Comparison of ENCODE assay signal across 21 cellular contexts in genomic region chr13:30077338-30077737, GRCh38.
DNase-seq lines count a peak whose midpoint lies in the region; ATAC-seq and TF ChIP-seq lines count a peak whose summit lies in the region.
"Had no signal": no experiment of that assay in that cellular context is flagged by ENCODE, and none has a peak within 500 bp of the region (broad histone marks: within the 10 kb centered on the region; RNA-seq: fewer than 3 reads in every experiment).

No MANE protein-coding gene starts in this region.

- intact Hi-C loops in A673 (cut with micrococcal nuclease; ENCODE audit: unreplicated experiment) (no loop called here), posterior cingulate gyrus (cut with DNase I) (no loop called here)

- H3K4ac ChIP-seq in mesendoderm (ENCODE audit: low read depth, low read length), result no peak overlapping the region
- H3K4ac ChIP-seq in neuronal stem cell (ENCODE audit: low read length), result no peak overlapping the region

- H3K23ac ChIP-seq in mesendoderm (ENCODE audit: low read length), result no peak overlapping the region
- no peak overlapping the region for H3K23ac ChIP-seq in neuronal stem cell (ENCODE audit: low read depth, low read length, poor library complexity)

- H3K27ac Mint-ChIP-seq in progenitor cell of endocrine pancreas, result no peak overlapping the region
- H3K27ac Mint-ChIP-seq: CD14-positive monocyte; CD4-positive, alpha-beta T cell; CD8-positive, alpha-beta memory T cell; GM23338; HFFc6 had no signal

- no peak overlapping the region for H3K56ac ChIP-seq in mesendoderm (ENCODE audit: low read length)

- peak overlapping the region; percentile 1 for H2AFZ ChIP-seq in neuronal stem cell (ENCODE audit: low read length)
- H2AFZ ChIP-seq: GM23338 had no signal

- peaks cover 10% of the 10 kb centered on the region for H3K9me3 Mint-ChIP-seq in progenitor cell of endocrine pancreas (ENCODE audit: low read depth)
- H3K9me3 Mint-ChIP-seq: CD4-positive, alpha-beta T cell had no signal

- H3K27me3 ChIP-seq in A673 (replicated peaks; ENCODE audit: insufficient read depth, low read depth, low read length, poor library complexity) (no peaks in the 10 kb centered on the region), mesendoderm (ENCODE audit: insufficient read depth, low read length, poor library complexity) (no peaks in the 10 kb centered on the region), neuronal stem cell (ENCODE audit: control insufficient read depth in 3 of 3, insufficient read depth in 3 of 3, low read depth in 1 of 3, low read length in 3 of 3) (no peaks in the 10 kb centered on the region), BE2C (no peaks in the 10 kb centered on the region)

- no TSS peak for BruUV-seq in A673 (replicated peaks; lab: Mats Ljungman, UMichigan)

- WGBS in mesendoderm (ENCODE audit: extremely low coverage, insufficient coverage, low lambda C conversion rate), result no CpG with 5 or more reads among the region's 3 CpGs
- WGBS in neuronal stem cell (ENCODE audit: extremely low coverage in 2 of 2, insufficient read length in 2 of 2, insufficient replicate concordance in 1 of 2), 2 donors, result no CpG with 5 or more reads among the region's 3 CpGs

- H3K4me1 ChIP-seq in A673 (ENCODE audit: insufficient read depth, low read length, poor library complexity, severe bottlenecking), result no peaks in the 10 kb centered on the region
- no peaks in the 10 kb centered on the region for H3K4me1 ChIP-seq in HEK293 (ENCODE audit: control insufficient read depth, insufficient read depth, low read length)
- peaks cover 4% of the 10 kb centered on the region for H3K4me1 ChIP-seq in mesendoderm (ENCODE audit: control insufficient read depth, low read depth, low read length)
- peaks cover 0 to 7% of the 10 kb centered on the region in 2 donors for H3K4me1 ChIP-seq in neuronal stem cell (ENCODE audit: control insufficient read depth in 2 of 2, insufficient read depth in 1 of 2, low read depth in 1 of 2, low read length in 2 of 2)
- H3K4me1 ChIP-seq in BE2C, result no peaks in the 10 kb centered on the region

- no peak for ATAC-seq in HG03571 (IDR thresholded peaks at IDR 0.05; ENCODE audit: unreplicated experiment)
- ATAC-seq: GM23338, HCT116 had no signal

- H3K9me3 ChIP-seq in A673 (ENCODE audit: low read depth, low read length, poor library complexity, severe bottlenecking) (no peaks in the 10 kb centered on the region), HEK293 (ENCODE audit: control insufficient read depth, insufficient read depth, low read depth, low read length) (no peaks in the 10 kb centered on the region), neuronal stem cell (replicated peaks in 1 of 2; ENCODE audit: control insufficient read depth in 2 of 2, insufficient read depth in 1 of 2, low read depth in 1 of 2, low read length in 2 of 2) (peaks cover 0 to 2% of the 10 kb centered on the region in 2 donors), BE2C (no peaks in the 10 kb centered on the region; the same call in 1 of the 2 replicates)

- H3K4me2 ChIP-seq in mesendoderm (ENCODE audit: low read length) (no peak overlapping the region), neuronal stem cell (ENCODE audit: insufficient read depth, low read length, poor library complexity, severe bottlenecking) (no peak overlapping the region)
- H3K4me2 ChIP-seq: GM23338 had no signal

- H3K79me1 ChIP-seq in mesendoderm (ENCODE audit: low read length) (no peaks in the 10 kb centered on the region), neuronal stem cell (ENCODE audit: low read depth, low read length) (no peaks in the 10 kb centered on the region)

- H4K8ac ChIP-seq in mesendoderm (ENCODE audit: low read depth, low read length), result no peak overlapping the region
- H4K8ac ChIP-seq in neuronal stem cell (ENCODE audit: low read depth, low read length), result no peak overlapping the region

- H3K27ac ChIP-seq in A673 (ENCODE audit: low read depth, low read length, poor library complexity, severe bottlenecking) (no peak overlapping the region), HEK293 (ENCODE audit: extremely low read depth, low read depth, low read length) (no peak overlapping the region), mesendoderm (ENCODE audit: low read depth, low read length) (peak overlapping the region; percentile 58), neuronal stem cell (replicated peaks; ENCODE audit: low read length) (no peak overlapping the region)
- H3K27ac ChIP-seq: 22Rv1 had no signal

- H3K14ac ChIP-seq in neuronal stem cell (ENCODE audit: low read length), result no peak overlapping the region

- no peak overlapping the region for H3K9ac ChIP-seq in mesendoderm (ENCODE audit: low read length)
- no peak overlapping the region for H3K9ac ChIP-seq in neuronal stem cell (ENCODE audit: low read depth, low read length, poor library complexity)

- no peaks in the 10 kb centered on the region for H3K79me2 ChIP-seq in mesendoderm (ENCODE audit: control insufficient read depth, insufficient read depth, low read length)

- no peak overlapping the region for H3K4me3 ChIP-seq in A673 (ENCODE audit: low read depth, low read length, poor library complexity, severe bottlenecking)
- H3K4me3 ChIP-seq in HEK293 (ENCODE audit: low read depth, low read length), result no peak overlapping the region
- no peak overlapping the region for H3K4me3 ChIP-seq in mesendoderm (ENCODE audit: low read length)
- no peak overlapping the region for H3K4me3 ChIP-seq in neuronal stem cell (ENCODE audit: low read length in 2 of 2)
- H3K4me3 ChIP-seq in BE2C (ENCODE audit: low read depth, low read length), result no peak overlapping the region
- H3K4me3 ChIP-seq: GM12878, GM23338 had no signal

- CTCF ChIA-PET in A673 (lab: Charles Lee) (no interaction called here), HEK293 (lab: Yijun Ruan, JAX) (no interaction called here)

- H3K18ac ChIP-seq in mesendoderm (ENCODE audit: low read length) (no peak overlapping the region), neuronal stem cell (ENCODE audit: low read length) (no peak overlapping the region)

- no peaks in the 10 kb centered on the region for H3K36me3 ChIP-seq in A673 (ENCODE audit: insufficient read depth, low read length, poor library complexity, severe bottlenecking)
- no peaks in the 10 kb centered on the region for H3K36me3 ChIP-seq in HEK293 (ENCODE audit: control insufficient read depth in 2 of 2, insufficient read depth in 1 of 2, low read length in 2 of 2)
- H3K36me3 ChIP-seq in mesendoderm (ENCODE audit: control insufficient read depth, insufficient read depth, low read length), result no peaks in the 10 kb centered on the region
- no peaks in the 10 kb centered on the region for H3K36me3 ChIP-seq in neuronal stem cell (replicated peaks in 1 of 2; ENCODE audit: control insufficient read depth in 2 of 2, insufficient read depth in 2 of 2, low read length in 2 of 2)
- H3K36me3 ChIP-seq in BE2C, result no peaks in the 10 kb centered on the region

- no peak overlapping the region for H4K5ac ChIP-seq in mesendoderm (ENCODE audit: low read length)

- peaks cover 10% of the 10 kb centered on the region for H3K4me1 Mint-ChIP-seq in progenitor cell of endocrine pancreas (ENCODE audit: low read depth)
- H3K4me1 Mint-ChIP-seq: CD14-positive monocyte; CD8-positive, alpha-beta memory T cell had no signal

- DNase-seq in A673 (ENCODE audit: low spot score) (peak; percentile 48), mesendoderm (peak; percentile 88), neuronal stem cell (ENCODE audit: low spot score) (no peak), progenitor cell of endocrine pancreas (ENCODE audit: low spot score, unreplicated experiment) (no peak), posterior cingulate gyrus (no peak), BE2C (no peak)
- DNase-seq: ACHN; AML-193; CD4-positive, alpha-beta T cell; CD8-positive, alpha-beta memory T cell; DMS 273 treated with DMSO at 0.1 percent for 48 hours; EL; H9; HFFc6 had no signal

- no peak overlapping the region for H3K4me3 Mint-ChIP-seq in progenitor cell of endocrine pancreas (ENCODE audit: low read depth)
- H3K4me3 Mint-ChIP-seq: CD14-positive monocyte; CD4-positive, alpha-beta T cell; CD8-positive, alpha-beta memory T cell; GM23338; H9; HFFc6 had no signal

- no peak overlapping the region for H2BK120ac ChIP-seq in mesendoderm (ENCODE audit: low read depth, low read length)
- H2BK120ac ChIP-seq in neuronal stem cell (ENCODE audit: low read depth, low read length), result no peak overlapping the region

- TF ChIP-seq CTCF in A673 (conservative IDR thresholded peaks at IDR 0.05; ENCODE audit: low read depth, low read length), result no peak
- no peak for TF ChIP-seq CTCF in HEK293 (tag by site-specific recombination; IDR thresholded peaks at IDR 0.05)
- no peak for TF ChIP-seq CTCF in progenitor cell of endocrine pancreas (IDR thresholded peaks at IDR 0.05; ENCODE audit: unreplicated experiment)
- TF ChIP-seq CTCF in BE2C (IDR thresholded peaks at IDR 0.05; ENCODE audit: low read depth, low read length), result no peak

- no peak overlapping the region for H2AK5ac ChIP-seq in mesendoderm (ENCODE audit: low read length)
- no peak overlapping the region for H2AK5ac ChIP-seq in neuronal stem cell (ENCODE audit: low read depth, low read length)

- POLR2A ChIA-PET in A673 (lab: Charles Lee; ENCODE audit: low non-redundant PET) (no interaction called here), HEK293 (lab: Yijun Ruan, JAX) (no interaction called here)

- no peak overlapping the region for H4K91ac ChIP-seq in neuronal stem cell (ENCODE audit: low read depth, low read length, poor library complexity)

- no peaks in the 10 kb centered on the region for H3K36me3 Mint-ChIP-seq in progenitor cell of endocrine pancreas (ENCODE audit: insufficient read depth)
- H3K36me3 Mint-ChIP-seq: CD14-positive monocyte had no signal

- H2BK5ac ChIP-seq in mesendoderm (ENCODE audit: low read length), result no peak overlapping the region
- no peak overlapping the region for H2BK5ac ChIP-seq in neuronal stem cell (ENCODE audit: low read length)

- no peaks in the 10 kb centered on the region for H3K27me3 Mint-ChIP-seq in progenitor cell of endocrine pancreas
- H3K27me3 Mint-ChIP-seq: CD4-positive, alpha-beta T cell had no signal

- no peak overlapping the region for H2BK15ac ChIP-seq in mesendoderm (replicated peaks; ENCODE audit: low read depth)
- no peak overlapping the region for H2BK15ac ChIP-seq in neuronal stem cell (ENCODE audit: low read length)

- no peak overlapping the region for H2BK12ac ChIP-seq in neuronal stem cell (ENCODE audit: low read length)

TF ChIP-seq in HEK293, 187 proteins besides CTCF, POLR2A, EP300 and RAD21:
- TF ChIP-seq ZNF146 (tag by site-specific recombination; IDR thresholded peaks at IDR 0.05) (no peak), MYNN (tag by site-specific recombination; IDR thresholded peaks at IDR 0.05; ENCODE audit: borderline replicate concordance) (no peak), ZIC2 (tag by site-specific recombination; IDR thresholded peaks at IDR 0.05) (peak; percentile 57)

Comparison
In these comparisons a context has a peak if more than half of its experiments do, and no peak if none do; other contexts are left out.
1. DNase-seq: peak in A673 (single experiment) and mesendoderm (single experiment); none in neuronal stem cell (single experiment), progenitor cell of endocrine pancreas (single experiment), posterior cingulate gyrus (0 of 10) and BE2C (single experiment).